Comparison of ENCODE assay signal across 1 cellular context in the genomic region with DNA sequence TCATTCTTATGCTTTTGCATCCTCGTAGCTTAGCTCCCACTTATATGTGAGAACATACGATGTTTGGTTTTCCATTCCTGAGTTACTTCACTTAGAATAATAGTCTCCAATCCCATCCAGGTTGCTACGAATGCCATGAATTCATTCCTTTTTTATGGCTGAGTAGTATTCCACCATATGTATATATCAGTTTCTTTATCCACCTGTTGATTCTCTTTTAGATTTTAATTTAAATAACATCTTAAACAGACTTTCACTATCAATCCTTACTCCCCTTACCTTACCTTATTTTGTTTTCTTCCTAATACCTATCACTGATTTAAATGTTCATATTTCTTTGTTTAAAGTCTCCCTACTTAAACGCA.
TF ChIP-seq lines count a peak whose summit lies in the region.

No MANE protein-coding gene starts in this region.

TF ChIP-seq in GM12878, 131 proteins besides CTCF, POLR2A, EP300 and RAD21:
- TF ChIP-seq, protein P1, sequence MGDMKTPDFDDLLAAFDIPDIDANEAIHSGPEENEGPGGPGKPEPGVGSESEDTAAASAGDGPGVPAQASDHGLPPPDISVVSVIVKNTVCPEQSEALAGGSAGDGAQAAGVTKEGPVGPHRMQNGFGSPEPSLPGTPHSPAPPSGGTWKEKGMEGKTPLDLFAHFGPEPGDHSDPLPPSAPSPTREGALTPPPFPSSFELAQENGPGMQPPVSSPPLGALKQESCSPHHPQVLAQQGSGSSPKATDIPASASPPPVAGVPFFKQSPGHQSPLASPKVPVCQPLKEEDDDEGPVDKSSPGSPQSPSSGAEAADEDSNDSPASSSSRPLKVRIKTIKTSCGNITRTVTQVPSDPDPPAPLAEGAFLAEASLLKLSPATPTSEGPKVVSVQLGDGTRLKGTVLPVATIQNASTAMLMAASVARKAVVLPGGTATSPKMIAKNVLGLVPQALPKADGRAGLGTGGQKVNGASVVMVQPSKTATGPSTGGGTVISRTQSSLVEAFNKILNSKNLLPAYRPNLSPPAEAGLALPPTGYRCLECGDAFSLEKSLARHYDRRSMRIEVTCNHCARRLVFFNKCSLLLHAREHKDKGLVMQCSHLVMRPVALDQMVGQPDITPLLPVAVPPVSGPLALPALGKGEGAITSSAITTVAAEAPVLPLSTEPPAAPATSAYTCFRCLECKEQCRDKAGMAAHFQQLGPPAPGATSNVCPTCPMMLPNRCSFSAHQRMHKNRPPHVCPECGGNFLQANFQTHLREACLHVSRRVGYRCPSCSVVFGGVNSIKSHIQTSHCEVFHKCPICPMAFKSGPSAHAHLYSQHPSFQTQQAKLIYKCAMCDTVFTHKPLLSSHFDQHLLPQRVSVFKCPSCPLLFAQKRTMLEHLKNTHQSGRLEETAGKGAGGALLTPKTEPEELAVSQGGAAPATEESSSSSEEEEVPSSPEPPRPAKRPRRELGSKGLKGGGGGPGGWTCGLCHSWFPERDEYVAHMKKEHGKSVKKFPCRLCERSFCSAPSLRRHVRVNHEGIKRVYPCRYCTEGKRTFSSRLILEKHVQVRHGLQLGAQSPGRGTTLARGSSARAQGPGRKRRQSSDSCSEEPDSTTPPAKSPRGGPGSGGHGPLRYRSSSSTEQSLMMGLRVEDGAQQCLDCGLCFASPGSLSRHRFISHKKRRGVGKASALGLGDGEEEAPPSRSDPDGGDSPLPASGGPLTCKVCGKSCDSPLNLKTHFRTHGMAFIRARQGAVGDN (IDR thresholded peaks at IDR 0.05), result no peak
- TF ChIP-seq PAX8 (IDR thresholded peaks at IDR 0.05) (no peak), ATF7 (IDR thresholded peaks at IDR 0.05; ENCODE audit: low read depth) (no peak), BCL11A (IDR thresholded peaks at IDR 0.05; ENCODE audit: low read depth, low read length) (no peak), SMAD5 (IDR thresholded peaks at IDR 0.05; ENCODE audit: low read depth) (no peak), ZNF274 (IDR thresholded peaks at IDR 0.05; ENCODE audit: insufficient read depth, insufficient read length) (no peak), CBX3 (IDR thresholded peaks at IDR 0.05; ENCODE audit: borderline replicate concordance, low read depth) (no peak), SUPT20H (IDR thresholded peaks at IDR 0.05; ENCODE audit: borderline replicate concordance, control insufficient read depth, low read depth, low read length) (no peak), MYB (IDR thresholded peaks at IDR 0.05; ENCODE audit: borderline replicate concordance, low read depth, low read length) (no peak), POLR2AphosphoS5 (IDR thresholded peaks at IDR 0.05; ENCODE audit: low read length) (no peak)
- TF ChIP-seq, protein P2, sequence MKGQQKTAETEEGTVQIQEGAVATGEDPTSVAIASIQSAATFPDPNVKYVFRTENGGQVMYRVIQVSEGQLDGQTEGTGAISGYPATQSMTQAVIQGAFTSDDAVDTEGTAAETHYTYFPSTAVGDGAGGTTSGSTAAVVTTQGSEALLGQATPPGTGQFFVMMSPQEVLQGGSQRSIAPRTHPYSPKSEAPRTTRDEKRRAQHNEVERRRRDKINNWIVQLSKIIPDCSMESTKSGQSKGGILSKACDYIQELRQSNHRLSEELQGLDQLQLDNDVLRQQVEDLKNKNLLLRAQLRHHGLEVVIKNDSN (IDR thresholded peaks at IDR 0.05; ENCODE audit: borderline replicate concordance, extremely low read length, insufficient read depth, low read depth, low read length), result no peak
- TF ChIP-seq, protein P3, sequence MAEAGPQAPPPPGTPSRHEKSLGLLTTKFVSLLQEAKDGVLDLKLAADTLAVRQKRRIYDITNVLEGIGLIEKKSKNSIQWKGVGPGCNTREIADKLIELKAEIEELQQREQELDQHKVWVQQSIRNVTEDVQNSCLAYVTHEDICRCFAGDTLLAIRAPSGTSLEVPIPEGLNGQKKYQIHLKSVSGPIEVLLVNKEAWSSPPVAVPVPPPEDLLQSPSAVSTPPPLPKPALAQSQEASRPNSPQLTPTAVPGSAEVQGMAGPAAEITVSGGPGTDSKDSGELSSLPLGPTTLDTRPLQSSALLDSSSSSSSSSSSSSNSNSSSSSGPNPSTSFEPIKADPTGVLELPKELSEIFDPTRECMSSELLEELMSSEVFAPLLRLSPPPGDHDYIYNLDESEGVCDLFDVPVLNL (IDR thresholded peaks at IDR 0.05; ENCODE audit: low read depth, low read length), result no peak
